In genomic region chr1:89260042-89260441, GRCh38 we compare ENCODE assay signal across 1 cellular context.
TF ChIP-seq lines count a peak whose summit lies in the region.

No MANE protein-coding gene starts in this region.

TF ChIP-seq in HCT116, 20 proteins besides CTCF, POLR2A, EP300 and RAD21 (continued from another document):
- TF ChIP-seq ZBTB33 (IDR thresholded peaks at IDR 0.05; ENCODE audit: extremely low read depth, insufficient replicate concordance, low read length) (no peak), CBX3 (IDR thresholded peaks at IDR 0.05; ENCODE audit: low read depth) (no peak), ZNF274 (IDR thresholded peaks at IDR 0.05; ENCODE audit: low read depth, low read length) (no peak), POLR2AphosphoS5 (IDR thresholded peaks at IDR 0.05; ENCODE audit: low read depth, low read length) (no peak), EZH2phosphoT487 (IDR thresholded peaks at IDR 0.05; ENCODE audit: borderline replicate concordance) (no peak), TCF7L2 (IDR thresholded peaks at IDR 0.05; ENCODE audit: borderline replicate concordance, extremely low read depth, insufficient read depth, insufficient read length) (no peak)
- TF ChIP-seq, protein P1, sequence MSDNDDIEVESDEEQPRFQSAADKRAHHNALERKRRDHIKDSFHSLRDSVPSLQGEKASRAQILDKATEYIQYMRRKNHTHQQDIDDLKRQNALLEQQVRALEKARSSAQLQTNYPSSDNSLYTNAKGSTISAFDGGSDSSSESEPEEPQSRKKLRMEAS (IDR thresholded peaks at IDR 0.05): no peak
- TF ChIP-seq, protein P2, sequence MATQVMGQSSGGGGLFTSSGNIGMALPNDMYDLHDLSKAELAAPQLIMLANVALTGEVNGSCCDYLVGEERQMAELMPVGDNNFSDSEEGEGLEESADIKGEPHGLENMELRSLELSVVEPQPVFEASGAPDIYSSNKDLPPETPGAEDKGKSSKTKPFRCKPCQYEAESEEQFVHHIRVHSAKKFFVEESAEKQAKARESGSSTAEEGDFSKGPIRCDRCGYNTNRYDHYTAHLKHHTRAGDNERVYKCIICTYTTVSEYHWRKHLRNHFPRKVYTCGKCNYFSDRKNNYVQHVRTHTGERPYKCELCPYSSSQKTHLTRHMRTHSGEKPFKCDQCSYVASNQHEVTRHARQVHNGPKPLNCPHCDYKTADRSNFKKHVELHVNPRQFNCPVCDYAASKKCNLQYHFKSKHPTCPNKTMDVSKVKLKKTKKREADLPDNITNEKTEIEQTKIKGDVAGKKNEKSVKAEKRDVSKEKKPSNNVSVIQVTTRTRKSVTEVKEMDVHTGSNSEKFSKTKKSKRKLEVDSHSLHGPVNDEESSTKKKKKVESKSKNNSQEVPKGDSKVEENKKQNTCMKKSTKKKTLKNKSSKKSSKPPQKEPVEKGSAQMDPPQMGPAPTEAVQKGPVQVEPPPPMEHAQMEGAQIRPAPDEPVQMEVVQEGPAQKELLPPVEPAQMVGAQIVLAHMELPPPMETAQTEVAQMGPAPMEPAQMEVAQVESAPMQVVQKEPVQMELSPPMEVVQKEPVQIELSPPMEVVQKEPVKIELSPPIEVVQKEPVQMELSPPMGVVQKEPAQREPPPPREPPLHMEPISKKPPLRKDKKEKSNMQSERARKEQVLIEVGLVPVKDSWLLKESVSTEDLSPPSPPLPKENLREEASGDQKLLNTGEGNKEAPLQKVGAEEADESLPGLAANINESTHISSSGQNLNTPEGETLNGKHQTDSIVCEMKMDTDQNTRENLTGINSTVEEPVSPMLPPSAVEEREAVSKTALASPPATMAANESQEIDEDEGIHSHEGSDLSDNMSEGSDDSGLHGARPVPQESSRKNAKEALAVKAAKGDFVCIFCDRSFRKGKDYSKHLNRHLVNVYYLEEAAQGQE (IDR thresholded peaks at IDR 0.05; ENCODE audit: low read depth): no peak
TF ChIP-seq in HCT116: peak in this region for 0.
